1 cellular context compared by ENCODE assay signal in the genomic region with DNA sequence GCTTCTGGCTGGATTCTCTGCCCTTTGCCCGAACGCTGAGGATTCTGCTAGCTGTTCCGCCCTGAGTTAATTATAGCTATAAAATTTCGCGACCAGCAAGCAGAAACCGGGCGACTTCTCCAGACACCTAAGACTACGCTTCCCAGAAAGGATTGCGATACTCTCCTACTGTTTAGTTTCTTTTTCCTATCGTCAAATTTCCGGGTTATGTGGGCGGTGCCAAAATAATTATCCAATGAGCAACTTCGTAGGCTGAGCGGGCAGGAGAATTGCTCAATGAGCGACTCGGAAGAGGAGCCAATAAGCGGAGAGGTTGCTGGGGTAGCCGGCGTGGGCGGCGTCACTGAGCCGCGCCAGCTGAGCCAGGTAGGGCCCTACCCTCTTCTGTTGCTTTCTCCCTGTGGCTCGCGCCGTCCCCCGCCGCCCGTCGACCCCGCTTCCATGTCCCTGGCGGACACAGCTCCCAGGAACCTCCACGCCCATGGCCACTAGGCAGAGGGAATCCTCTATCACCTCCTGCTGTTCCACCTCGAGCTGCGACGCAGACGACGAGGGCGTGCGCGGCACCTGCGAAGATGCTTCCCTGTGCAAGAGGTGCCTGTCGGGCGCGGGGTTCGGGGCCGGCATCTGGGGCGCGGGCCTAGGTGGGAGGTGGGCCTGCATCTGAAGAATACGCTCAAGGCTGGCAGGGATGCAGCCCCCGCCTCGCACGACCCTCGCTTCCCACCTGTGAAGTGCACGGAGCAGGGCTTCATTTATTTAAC.
A peak's percentile ranks its signal among the peaks of the same experiment; 100 is the strongest.
TF ChIP-seq lines count a peak whose summit lies in the region.

A gene (plus strand): TSS at position 340 of the 764 bp plus-strand sequence. CDS start 142 bp downstream, at position 482.

TF ChIP-seq in HepG2, 621 proteins besides CTCF, POLR2A, EP300 and RAD21 (continued from another document and continues in another):
- no peak for TF ChIP-seq FOXM1 (CRISPR knock-in tag; IDR thresholded peaks at IDR 0.05)
- TF ChIP-seq, protein P1, sequence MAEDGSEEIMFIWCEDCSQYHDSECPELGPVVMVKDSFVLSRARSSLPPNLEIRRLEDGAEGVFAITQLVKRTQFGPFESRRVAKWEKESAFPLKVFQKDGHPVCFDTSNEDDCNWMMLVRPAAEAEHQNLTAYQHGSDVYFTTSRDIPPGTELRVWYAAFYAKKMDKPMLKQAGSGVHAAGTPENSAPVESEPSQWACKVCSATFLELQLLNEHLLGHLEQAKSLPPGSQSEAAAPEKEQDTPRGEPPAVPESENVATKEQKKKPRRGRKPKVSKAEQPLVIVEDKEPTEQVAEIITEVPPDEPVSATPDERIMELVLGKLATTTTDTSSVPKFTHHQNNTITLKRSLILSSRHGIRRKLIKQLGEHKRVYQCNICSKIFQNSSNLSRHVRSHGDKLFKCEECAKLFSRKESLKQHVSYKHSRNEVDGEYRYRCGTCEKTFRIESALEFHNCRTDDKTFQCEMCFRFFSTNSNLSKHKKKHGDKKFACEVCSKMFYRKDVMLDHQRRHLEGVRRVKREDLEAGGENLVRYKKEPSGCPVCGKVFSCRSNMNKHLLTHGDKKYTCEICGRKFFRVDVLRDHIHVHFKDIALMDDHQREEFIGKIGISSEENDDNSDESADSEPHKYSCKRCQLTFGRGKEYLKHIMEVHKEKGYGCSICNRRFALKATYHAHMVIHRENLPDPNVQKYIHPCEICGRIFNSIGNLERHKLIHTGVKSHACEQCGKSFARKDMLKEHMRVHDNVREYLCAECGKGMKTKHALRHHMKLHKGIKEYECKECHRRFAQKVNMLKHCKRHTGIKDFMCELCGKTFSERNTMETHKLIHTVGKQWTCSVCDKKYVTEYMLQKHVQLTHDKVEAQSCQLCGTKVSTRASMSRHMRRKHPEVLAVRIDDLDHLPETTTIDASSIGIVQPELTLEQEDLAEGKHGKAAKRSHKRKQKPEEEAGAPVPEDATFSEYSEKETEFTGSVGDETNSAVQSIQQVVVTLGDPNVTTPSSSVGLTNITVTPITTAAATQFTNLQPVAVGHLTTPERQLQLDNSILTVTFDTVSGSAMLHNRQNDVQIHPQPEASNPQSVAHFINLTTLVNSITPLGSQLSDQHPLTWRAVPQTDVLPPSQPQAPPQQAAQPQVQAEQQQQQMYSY (CRISPR knock-in tag; IDR thresholded peaks at IDR 0.05), result no peak
- no peak for TF ChIP-seq HHEX (CRISPR knock-in tag; IDR thresholded peaks at IDR 0.05)
- TF ChIP-seq, protein P2, sequence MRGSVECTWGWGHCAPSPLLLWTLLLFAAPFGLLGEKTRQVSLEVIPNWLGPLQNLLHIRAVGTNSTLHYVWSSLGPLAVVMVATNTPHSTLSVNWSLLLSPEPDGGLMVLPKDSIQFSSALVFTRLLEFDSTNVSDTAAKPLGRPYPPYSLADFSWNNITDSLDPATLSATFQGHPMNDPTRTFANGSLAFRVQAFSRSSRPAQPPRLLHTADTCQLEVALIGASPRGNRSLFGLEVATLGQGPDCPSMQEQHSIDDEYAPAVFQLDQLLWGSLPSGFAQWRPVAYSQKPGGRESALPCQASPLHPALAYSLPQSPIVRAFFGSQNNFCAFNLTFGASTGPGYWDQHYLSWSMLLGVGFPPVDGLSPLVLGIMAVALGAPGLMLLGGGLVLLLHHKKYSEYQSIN (CRISPR knock-in tag; IDR thresholded peaks at IDR 0.05; ENCODE audit: borderline replicate concordance), result no peak
- TF ChIP-seq ZNF274 (CRISPR knock-in tag; IDR thresholded peaks at IDR 0.05), result peak; percentile 72; the same call in 1 of the 2 replicates
- no peak for TF ChIP-seq ZNF766 (CRISPR knock-in tag; IDR thresholded peaks at IDR 0.05; ENCODE audit: borderline replicate concordance)
- no peak for TF ChIP-seq KAT7 (CRISPR knock-in tag; IDR thresholded peaks at IDR 0.05; ENCODE audit: borderline replicate concordance)
- TF ChIP-seq, protein P3, sequence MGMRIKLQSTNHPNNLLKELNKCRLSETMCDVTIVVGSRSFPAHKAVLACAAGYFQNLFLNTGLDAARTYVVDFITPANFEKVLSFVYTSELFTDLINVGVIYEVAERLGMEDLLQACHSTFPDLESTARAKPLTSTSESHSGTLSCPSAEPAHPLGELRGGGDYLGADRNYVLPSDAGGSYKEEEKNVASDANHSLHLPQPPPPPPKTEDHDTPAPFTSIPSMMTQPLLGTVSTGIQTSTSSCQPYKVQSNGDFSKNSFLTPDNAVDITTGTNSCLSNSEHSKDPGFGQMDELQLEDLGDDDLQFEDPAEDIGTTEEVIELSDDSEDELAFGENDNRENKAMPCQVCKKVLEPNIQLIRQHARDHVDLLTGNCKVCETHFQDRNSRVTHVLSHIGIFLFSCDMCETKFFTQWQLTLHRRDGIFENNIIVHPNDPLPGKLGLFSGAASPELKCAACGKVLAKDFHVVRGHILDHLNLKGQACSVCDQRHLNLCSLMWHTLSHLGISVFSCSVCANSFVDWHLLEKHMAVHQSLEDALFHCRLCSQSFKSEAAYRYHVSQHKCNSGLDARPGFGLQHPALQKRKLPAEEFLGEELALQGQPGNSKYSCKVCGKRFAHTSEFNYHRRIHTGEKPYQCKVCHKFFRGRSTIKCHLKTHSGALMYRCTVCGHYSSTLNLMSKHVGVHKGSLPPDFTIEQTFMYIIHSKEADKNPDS (CRISPR knock-in tag; IDR thresholded peaks at IDR 0.05), result no peak; the same call in 1 of the 2 replicates
- TF ChIP-seq, protein P4, sequence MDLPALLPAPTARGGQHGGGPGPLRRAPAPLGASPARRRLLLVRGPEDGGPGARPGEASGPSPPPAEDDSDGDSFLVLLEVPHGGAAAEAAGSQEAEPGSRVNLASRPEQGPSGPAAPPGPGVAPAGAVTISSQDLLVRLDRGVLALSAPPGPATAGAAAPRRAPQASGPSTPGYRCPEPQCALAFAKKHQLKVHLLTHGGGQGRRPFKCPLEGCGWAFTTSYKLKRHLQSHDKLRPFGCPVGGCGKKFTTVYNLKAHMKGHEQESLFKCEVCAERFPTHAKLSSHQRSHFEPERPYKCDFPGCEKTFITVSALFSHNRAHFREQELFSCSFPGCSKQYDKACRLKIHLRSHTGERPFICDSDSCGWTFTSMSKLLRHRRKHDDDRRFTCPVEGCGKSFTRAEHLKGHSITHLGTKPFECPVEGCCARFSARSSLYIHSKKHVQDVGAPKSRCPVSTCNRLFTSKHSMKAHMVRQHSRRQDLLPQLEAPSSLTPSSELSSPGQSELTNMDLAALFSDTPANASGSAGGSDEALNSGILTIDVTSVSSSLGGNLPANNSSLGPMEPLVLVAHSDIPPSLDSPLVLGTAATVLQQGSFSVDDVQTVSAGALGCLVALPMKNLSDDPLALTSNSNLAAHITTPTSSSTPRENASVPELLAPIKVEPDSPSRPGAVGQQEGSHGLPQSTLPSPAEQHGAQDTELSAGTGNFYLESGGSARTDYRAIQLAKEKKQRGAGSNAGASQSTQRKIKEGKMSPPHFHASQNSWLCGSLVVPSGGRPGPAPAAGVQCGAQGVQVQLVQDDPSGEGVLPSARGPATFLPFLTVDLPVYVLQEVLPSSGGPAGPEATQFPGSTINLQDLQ (CRISPR knock-in tag; IDR thresholded peaks at IDR 0.05), result no peak
- peak; percentile 34; the same call in 1 of the 2 replicates for TF ChIP-seq ARNT2 (CRISPR knock-in tag; IDR thresholded peaks at IDR 0.05; ENCODE audit: low read depth)
- no peak for TF ChIP-seq KAT2B (IDR thresholded peaks at IDR 0.05; ENCODE audit: borderline replicate concordance, low read depth, low read length)
- no peak for TF ChIP-seq ZSCAN9 (CRISPR knock-in tag; IDR thresholded peaks at IDR 0.05; ENCODE audit: borderline replicate concordance)
- TF ChIP-seq SP140L (CRISPR knock-in tag; IDR thresholded peaks at IDR 0.05; ENCODE audit: borderline replicate concordance), result no peak
- TF ChIP-seq BORCS8-MEF2B (CRISPR knock-in tag; IDR thresholded peaks at IDR 0.05), result peak; percentile 71
- TF ChIP-seq, protein P5, sequence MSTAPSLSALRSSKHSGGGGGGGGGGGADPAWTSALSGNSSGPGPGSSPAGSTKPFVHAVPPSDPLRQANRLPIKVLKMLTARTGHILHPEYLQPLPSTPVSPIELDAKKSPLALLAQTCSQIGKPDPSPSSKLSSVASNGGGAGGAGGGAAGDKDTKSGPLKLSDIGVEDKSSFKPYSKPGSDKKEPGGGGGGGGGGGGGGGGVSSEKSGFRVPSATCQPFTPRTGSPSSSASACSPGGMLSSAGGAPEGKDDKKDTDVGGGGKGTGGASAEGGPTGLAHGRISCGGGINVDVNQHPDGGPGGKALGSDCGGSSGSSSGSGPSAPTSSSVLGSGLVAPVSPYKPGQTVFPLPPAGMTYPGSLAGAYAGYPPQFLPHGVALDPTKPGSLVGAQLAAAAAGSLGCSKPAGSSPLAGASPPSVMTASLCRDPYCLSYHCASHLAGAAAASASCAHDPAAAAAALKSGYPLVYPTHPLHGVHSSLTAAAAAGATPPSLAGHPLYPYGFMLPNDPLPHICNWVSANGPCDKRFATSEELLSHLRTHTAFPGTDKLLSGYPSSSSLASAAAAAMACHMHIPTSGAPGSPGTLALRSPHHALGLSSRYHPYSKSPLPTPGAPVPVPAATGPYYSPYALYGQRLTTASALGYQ (CRISPR knock-in tag; IDR thresholded peaks at IDR 0.05), result no peak
- TF ChIP-seq, protein P6, sequence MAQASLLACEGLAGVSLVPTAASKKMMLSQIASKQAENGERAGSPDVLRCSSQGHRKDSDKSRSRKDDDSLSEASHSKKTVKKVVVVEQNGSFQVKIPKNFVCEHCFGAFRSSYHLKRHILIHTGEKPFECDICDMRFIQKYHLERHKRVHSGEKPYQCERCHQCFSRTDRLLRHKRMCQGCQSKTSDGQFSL (CRISPR knock-in tag; IDR thresholded peaks at IDR 0.05), result no peak
- 0 out of 2 replicates have a peak, but pooled peaks have one; percentile 51 for TF ChIP-seq ZIK1 (CRISPR knock-in tag; IDR thresholded peaks at IDR 0.05; ENCODE audit: borderline replicate concordance, low read depth)
- TF ChIP-seq, protein P7, sequence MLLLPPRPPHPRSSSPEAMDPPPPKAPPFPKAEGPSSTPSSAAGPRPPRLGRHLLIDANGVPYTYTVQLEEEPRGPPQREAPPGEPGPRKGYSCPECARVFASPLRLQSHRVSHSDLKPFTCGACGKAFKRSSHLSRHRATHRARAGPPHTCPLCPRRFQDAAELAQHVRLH (CRISPR knock-in tag; IDR thresholded peaks at IDR 0.05; ENCODE audit: borderline replicate concordance, low read depth), result peak; percentile 51
- TF ChIP-seq ZNF496 (CRISPR knock-in tag; IDR thresholded peaks at IDR 0.05; ENCODE audit: insufficient replicate concordance), result no peak
- TF ChIP-seq, protein P8, sequence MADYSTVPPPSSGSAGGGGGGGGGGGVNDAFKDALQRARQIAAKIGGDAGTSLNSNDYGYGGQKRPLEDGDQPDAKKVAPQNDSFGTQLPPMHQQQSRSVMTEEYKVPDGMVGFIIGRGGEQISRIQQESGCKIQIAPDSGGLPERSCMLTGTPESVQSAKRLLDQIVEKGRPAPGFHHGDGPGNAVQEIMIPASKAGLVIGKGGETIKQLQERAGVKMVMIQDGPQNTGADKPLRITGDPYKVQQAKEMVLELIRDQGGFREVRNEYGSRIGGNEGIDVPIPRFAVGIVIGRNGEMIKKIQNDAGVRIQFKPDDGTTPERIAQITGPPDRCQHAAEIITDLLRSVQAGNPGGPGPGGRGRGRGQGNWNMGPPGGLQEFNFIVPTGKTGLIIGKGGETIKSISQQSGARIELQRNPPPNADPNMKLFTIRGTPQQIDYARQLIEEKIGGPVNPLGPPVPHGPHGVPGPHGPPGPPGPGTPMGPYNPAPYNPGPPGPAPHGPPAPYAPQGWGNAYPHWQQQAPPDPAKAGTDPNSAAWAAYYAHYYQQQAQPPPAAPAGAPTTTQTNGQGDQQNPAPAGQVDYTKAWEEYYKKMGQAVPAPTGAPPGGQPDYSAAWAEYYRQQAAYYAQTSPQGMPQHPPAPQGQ (CRISPR knock-in tag; IDR thresholded peaks at IDR 0.05; ENCODE audit: borderline replicate concordance), result no peak
- TF ChIP-seq SIX1 (CRISPR knock-in tag; IDR thresholded peaks at IDR 0.05; ENCODE audit: borderline replicate concordance), result no peak
- TF ChIP-seq, protein P9, sequence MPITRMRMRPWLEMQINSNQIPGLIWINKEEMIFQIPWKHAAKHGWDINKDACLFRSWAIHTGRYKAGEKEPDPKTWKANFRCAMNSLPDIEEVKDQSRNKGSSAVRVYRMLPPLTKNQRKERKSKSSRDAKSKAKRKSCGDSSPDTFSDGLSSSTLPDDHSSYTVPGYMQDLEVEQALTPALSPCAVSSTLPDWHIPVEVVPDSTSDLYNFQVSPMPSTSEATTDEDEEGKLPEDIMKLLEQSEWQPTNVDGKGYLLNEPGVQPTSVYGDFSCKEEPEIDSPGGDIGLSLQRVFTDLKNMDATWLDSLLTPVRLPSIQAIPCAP (CRISPR knock-in tag; IDR thresholded peaks at IDR 0.05; ENCODE audit: low read depth), result 0 out of 2 replicates have a peak, but pooled peaks have one; percentile 17
- peak; percentile 87 for TF ChIP-seq KMT2B (CRISPR knock-in tag; IDR thresholded peaks at IDR 0.05)
- TF ChIP-seq THYN1 (CRISPR knock-in tag; IDR thresholded peaks at IDR 0.05; ENCODE audit: borderline replicate concordance, low read depth), result no peak
- no peak for TF ChIP-seq ZNF382 (CRISPR knock-in tag; IDR thresholded peaks at IDR 0.05; ENCODE audit: borderline replicate concordance)
- TF ChIP-seq, protein P10, sequence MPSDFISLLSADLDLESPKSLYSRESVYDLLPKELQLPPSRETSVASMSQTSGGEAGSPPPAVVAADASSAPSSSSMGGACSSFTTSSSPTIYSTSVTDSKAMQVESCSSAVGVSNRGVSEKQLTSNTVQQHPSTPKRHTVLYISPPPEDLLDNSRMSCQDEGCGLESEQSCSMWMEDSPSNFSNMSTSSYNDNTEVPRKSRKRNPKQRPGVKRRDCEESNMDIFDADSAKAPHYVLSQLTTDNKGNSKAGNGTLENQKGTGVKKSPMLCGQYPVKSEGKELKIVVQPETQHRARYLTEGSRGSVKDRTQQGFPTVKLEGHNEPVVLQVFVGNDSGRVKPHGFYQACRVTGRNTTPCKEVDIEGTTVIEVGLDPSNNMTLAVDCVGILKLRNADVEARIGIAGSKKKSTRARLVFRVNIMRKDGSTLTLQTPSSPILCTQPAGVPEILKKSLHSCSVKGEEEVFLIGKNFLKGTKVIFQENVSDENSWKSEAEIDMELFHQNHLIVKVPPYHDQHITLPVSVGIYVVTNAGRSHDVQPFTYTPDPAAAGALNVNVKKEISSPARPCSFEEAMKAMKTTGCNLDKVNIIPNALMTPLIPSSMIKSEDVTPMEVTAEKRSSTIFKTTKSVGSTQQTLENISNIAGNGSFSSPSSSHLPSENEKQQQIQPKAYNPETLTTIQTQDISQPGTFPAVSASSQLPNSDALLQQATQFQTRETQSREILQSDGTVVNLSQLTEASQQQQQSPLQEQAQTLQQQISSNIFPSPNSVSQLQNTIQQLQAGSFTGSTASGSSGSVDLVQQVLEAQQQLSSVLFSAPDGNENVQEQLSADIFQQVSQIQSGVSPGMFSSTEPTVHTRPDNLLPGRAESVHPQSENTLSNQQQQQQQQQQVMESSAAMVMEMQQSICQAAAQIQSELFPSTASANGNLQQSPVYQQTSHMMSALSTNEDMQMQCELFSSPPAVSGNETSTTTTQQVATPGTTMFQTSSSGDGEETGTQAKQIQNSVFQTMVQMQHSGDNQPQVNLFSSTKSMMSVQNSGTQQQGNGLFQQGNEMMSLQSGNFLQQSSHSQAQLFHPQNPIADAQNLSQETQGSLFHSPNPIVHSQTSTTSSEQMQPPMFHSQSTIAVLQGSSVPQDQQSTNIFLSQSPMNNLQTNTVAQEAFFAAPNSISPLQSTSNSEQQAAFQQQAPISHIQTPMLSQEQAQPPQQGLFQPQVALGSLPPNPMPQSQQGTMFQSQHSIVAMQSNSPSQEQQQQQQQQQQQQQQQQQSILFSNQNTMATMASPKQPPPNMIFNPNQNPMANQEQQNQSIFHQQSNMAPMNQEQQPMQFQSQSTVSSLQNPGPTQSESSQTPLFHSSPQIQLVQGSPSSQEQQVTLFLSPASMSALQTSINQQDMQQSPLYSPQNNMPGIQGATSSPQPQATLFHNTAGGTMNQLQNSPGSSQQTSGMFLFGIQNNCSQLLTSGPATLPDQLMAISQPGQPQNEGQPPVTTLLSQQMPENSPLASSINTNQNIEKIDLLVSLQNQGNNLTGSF (CRISPR knock-in tag; IDR thresholded peaks at IDR 0.05), result peak; percentile 36; the same call in 1 of the 2 replicates
- no peak for TF ChIP-seq KLF13 (CRISPR knock-in tag; IDR thresholded peaks at IDR 0.05)
- peak; percentile 97 for TF ChIP-seq NFYB (CRISPR knock-in tag; IDR thresholded peaks at IDR 0.05)
